ENCODE assay signal across 1 cellular context in the genomic region with DNA sequence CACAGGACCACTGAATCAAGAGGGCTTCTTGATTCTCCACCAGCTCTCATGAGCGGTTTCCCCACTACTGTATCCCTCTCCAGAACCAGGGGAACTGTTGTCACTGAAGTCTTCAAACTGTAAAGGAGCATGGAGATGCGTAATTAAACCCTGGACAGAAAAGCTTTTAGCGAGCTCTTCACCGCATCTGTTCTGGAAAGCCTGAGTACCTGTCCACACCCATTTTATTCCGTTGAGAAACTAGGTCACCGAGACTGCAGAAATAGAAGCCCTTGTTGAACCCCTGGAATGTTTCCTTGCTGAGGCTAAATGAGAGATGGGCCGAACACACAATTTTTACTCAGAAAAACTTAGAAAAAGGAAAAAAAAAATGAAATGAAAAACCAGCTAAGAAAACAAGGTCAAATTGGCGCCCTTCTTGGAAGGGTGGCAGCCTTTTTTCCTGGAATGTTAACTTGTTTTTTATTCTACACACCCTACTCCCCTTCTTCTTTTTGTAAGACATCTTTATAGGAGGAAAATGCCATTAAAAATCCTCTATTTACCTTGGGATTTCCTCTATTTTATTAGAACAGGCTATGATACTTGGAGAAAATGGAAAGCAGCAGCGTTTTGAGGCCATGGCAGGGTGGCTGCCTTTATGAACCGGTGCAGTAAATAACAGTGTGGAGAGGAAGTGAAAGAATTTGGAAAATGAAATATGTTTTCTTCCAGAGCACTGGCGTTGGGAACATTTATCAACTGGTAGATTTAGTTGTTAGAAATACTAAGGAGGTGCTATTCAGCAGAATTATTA.
TF ChIP-seq lines count a peak whose summit lies in the region.

No MANE protein-coding gene starts in this region.

TF ChIP-seq in HCT116, 20 proteins besides CTCF, POLR2A, EP300 and RAD21:
- TF ChIP-seq FOSL1 (IDR thresholded peaks at IDR 0.05; ENCODE audit: low read depth) (0 out of 2 replicates have a peak, but pooled peaks have one; percentile 8), POLR2AphosphoS5 (IDR thresholded peaks at IDR 0.05; ENCODE audit: low read depth, low read length) (no peak)
